ENCODE assay signal across 1 cellular context in the genomic region with DNA sequence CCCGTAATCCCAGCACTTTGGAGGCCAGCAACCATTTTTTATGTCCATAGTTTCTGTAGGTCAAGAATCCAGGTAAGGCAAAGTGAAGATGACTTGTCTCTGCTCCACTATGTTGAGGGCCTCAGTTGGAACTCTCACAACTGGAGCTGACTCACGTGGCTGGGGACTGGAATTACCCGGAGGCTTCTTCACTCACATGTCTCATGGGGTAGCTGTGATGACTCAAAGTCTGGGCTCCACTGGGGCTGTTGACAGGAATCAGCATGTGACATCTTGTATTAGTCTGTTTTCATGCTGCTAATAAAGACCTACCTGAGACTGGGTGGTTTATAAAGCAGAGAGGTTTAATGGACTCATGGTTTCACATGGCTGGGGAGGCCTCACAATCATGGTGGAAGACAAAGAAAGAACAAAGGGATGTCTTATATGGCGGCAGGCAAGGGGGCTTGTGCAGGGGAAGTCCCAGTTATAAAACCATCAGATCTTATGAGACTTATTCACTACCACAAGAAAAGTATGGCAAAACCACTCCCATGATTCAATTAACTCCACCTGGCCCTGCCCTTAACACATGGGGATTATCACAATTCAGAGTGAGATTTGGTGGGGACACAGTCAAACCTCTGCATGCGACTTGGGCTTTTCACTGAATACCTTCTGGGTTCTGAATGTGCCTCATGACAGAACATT.
TF ChIP-seq lines count a peak whose summit lies in the region.

No MANE protein-coding gene starts in this region.

TF ChIP-seq in WTC11, 78 proteins besides CTCF, POLR2A, EP300 and RAD21 (continued from another document):
- TF ChIP-seq, protein P1, sequence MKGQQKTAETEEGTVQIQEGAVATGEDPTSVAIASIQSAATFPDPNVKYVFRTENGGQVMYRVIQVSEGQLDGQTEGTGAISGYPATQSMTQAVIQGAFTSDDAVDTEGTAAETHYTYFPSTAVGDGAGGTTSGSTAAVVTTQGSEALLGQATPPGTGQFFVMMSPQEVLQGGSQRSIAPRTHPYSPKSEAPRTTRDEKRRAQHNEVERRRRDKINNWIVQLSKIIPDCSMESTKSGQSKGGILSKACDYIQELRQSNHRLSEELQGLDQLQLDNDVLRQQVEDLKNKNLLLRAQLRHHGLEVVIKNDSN (CRISPR knock-in tag; IDR thresholded peaks at IDR 0.05) = no peak
- no peak for TF ChIP-seq ZNF219 (CRISPR knock-in tag; IDR thresholded peaks at IDR 0.05; ENCODE audit: borderline replicate concordance)
